Comparison of ENCODE assay signal across 8 cellular contexts in the genomic region with DNA sequence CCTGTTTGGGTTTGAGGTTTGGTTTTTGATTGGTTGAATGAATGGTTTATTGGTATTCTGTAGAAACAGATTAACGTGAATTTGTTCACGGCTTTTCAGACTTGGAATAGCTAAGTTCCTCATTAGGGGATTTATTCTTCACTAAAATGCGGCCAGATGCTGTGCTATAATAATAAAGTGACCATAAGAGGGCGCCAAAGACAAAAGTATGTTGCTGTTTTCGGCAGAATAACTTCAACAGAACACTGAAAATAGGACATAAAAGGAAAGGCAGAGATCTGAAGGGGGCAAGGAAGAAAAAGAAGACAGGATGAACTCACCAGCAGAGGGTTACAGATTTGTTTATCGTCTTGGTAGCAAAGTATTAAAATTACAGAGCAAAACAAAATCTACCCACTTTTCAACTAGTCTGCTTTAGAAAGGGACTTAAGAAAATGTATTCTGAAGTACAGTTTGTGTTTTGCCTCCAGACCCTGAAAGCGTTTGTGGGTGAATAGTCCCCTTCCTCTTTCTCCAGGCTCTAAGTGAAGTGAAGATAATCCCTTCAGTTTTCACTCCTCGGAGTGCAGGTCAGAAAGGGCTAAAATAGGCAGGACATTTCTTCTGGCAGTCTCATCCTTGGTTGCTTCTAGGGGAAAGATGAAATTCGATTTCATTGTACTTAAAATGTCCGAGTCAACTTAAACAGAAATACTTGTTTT.
DNase-seq lines count a peak whose midpoint lies in the region; ATAC-seq and TF ChIP-seq lines count a peak whose summit lies in the region.

No MANE protein-coding gene starts in this region.

- peak; percentile 63 for DNase-seq in Calu3
- DNase-seq in GM20000 (ENCODE audit: low spot score) = peak; percentile 42
- peak; percentile 67 for DNase-seq in NCI-H1092 treated with DMSO at 0.1 percent for 48 hours (lab: John Stamatoyannopoulos, UW)
- peak; percentile 26 to 87 for DNase-seq in SJCRH30
- DNase-seq in epithelial cell of proximal tubule (ENCODE audit: low read depth) = no peak
- peak; percentile 29 for DNase-seq in mucosa of gallbladder (ENCODE audit: low spot score)
- no peak for DNase-seq in activated T-cell treated with anti-CD3 and anti-CD28 coated beads, Interleukin-2, amount 50 U/mL, for 1 hour

- peaks cover 6% of the 10 kb centered on the region; the same call in 1 of the 2 replicates for H3K4me1 ChIP-seq in SJCRH30

- H3K27ac Mint-ChIP-seq in Calu3 (ENCODE audit: unreplicated experiment) = no peak overlapping the region

- H3K4me3 Mint-ChIP-seq in Calu3 (ENCODE audit: low read depth, unreplicated experiment) = no peak overlapping the region

- no peak overlapping the region for H3K27ac ChIP-seq in SJCRH30

- H3K27me3 Mint-ChIP-seq in Calu3 (ENCODE audit: unreplicated experiment) = peaks cover 29% of the 10 kb centered on the region

- H3K9me3 ChIP-seq in SJCRH30 (replicated peaks) = no peaks in the 10 kb centered on the region

- no peaks in the 10 kb centered on the region for H3K36me3 ChIP-seq in SJCRH30

- ATAC-seq in GM18873 (IDR thresholded peaks at IDR 0.05; ENCODE audit: low FRiP score, unreplicated experiment) = no peak

- TF ChIP-seq CTCF in Calu3 (IDR thresholded peaks at IDR 0.05; ENCODE audit: unreplicated experiment) (peak; percentile 71), GM20000 (IDR thresholded peaks at IDR 0.05; ENCODE audit: extremely low read depth, missing control alignments) (peak; percentile 42), epithelial cell of proximal tubule (conservative IDR thresholded peaks at IDR 0.05; ENCODE audit: low read depth, low read length) (peak; percentile 66)

- H3K4me3 ChIP-seq in SJCRH30 (peak overlapping the region; percentile 13; the same call in 1 of the 2 replicates), epithelial cell of proximal tubule (ENCODE audit: low read depth, low read length) (no peak overlapping the region)

- CTCF ChIA-PET in Calu3 (lab: Charles Lee) = interaction anchor here (0.6 to 2.0 kb wide), 9 partner anchors 9 to 866 kb away, joined by 3 to 11 read pairs (median 4); no protein-coding TSS in a partner anchor

- no peaks in the 10 kb centered on the region for H3K9me3 Mint-ChIP-seq in Calu3 (ENCODE audit: low read depth, unreplicated experiment)

- intact Hi-C loops in Calu3 (cut with micrococcal nuclease; ENCODE audit: unreplicated experiment) = loop anchor here (1.0 to 5.0 kb wide), 7 partner anchors 73 to 947 kb away; no protein-coding TSS in a partner anchor

- no peaks in the 10 kb centered on the region for H3K4me1 Mint-ChIP-seq in Calu3 (ENCODE audit: low read depth, unreplicated experiment)

- H3K36me3 Mint-ChIP-seq in Calu3 (ENCODE audit: insufficient read depth, unreplicated experiment) = no peaks in the 10 kb centered on the region

- no peaks in the 10 kb centered on the region for H3K27me3 ChIP-seq in SJCRH30

- BruUV-seq in Calu3 (replicated peaks; lab: Mats Ljungman, UMichigan) = no TSS peak

Comparison
In these comparisons a context has a peak if more than half of its experiments do, and no peak if none do; other contexts are left out.
1. DNase-seq: peak in Calu3 (single experiment), GM20000 (single experiment), NCI-H1092 treated with DMSO at 0.1 percent for 48 hours (single experiment), SJCRH30 (2 of 2) and mucosa of gallbladder (single experiment); none in epithelial cell of proximal tubule (single experiment) and activated T-cell treated with anti-CD3 and anti-CD28 coated beads, Interleukin-2, amount 50 U/mL, for 1 hour (single experiment).
2. Peak in every context shown above with its lines, with median percentiles within 50 percentile points of each other: CTCF ChIP-seq.